ENCODE assay signal across 9 cellular contexts in the genomic region with DNA sequence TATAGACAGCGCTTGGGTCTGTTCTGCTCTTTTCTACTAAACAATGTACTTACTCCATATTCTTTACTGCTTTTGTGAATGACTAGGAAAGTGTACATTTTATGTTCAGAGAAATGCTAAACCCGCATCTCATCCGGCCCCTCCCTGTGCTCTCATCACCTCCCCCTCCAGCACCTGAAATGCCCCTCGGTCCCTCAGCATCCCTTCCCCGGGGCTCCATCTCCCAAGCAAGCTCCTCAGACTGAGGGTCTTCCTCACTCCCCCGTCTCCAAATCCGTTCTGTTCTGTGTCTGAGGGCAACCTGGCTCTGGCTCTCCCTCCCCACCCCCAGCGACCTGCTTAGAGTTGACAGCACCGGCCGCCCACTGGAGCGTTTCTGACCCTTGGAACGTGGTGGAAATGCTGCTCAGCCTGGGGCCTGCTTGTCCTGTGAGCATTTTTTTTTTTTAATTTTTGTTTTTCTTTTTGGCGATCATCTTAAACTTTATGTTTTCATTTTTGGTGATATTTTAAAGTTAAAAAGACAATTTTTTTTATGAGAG.
A peak's percentile ranks its signal among the peaks of the same experiment; 100 is the strongest.
DNase-seq lines count a peak whose midpoint lies in the region; TF ChIP-seq lines count a peak whose summit lies in the region.
"Had no signal": no experiment of that assay in that cellular context is flagged by ENCODE, and none has a peak within 500 bp of the region (broad histone marks: within the 10 kb centered on the region; RNA-seq: fewer than 3 reads in every experiment).

No MANE protein-coding gene starts in this region.

- peaks cover 70 to 94% (median 83%) of the 10 kb centered on the region in 11 experiments; a peak in 21 of 22 replicates for H4K20me1 ChIP-seq in BLaER1 treated with 17β-estradiol and CSF1 and Interleukin-3, amounts not matched to agents 10 nM and 100 nM
- peaks cover 19% of the 10 kb centered on the region for H4K20me1 ChIP-seq in Loucy (ENCODE audit: insufficient read depth, low read length, poor library complexity, severe bottlenecking)

- peaks cover 0 to 7% (median 0%) of the 10 kb centered on the region in 11 experiments; a peak in 5 of 22 replicates for H3K9me3 ChIP-seq in BLaER1 treated with 17β-estradiol and CSF1 and Interleukin-3, amounts not matched to agents 10 nM and 100 nM (replicated peaks in 1 of 11)
- H3K9me3 ChIP-seq in Loucy (ENCODE audit: insufficient read depth, low read depth, low read length), result no peaks in the 10 kb centered on the region
- no peaks in the 10 kb centered on the region for H3K9me3 ChIP-seq in effector memory CD4-positive, alpha-beta T cell (ENCODE audit: control insufficient read depth, low read length)

- H3K4me1 Mint-ChIP-seq in nephron progenitor cell, result peaks cover 35% of the 10 kb centered on the region

- peak overlapping the region; percentile 92 to 99 (median 95) for H3K4me3 ChIP-seq in BLaER1 treated with 17β-estradiol and CSF1 and Interleukin-3, amounts not matched to agents 10 nM and 100 nM
- peak overlapping the region; percentile 84 for H3K4me3 ChIP-seq in Loucy (ENCODE audit: low read length, poor library complexity, severe bottlenecking)
- H3K4me3 ChIP-seq in effector memory CD4-positive, alpha-beta T cell (ENCODE audit: insufficient read depth, low read depth, low read length, poor library complexity, severe bottlenecking), result peak overlapping the region; percentile 53

- H3K4me1 ChIP-seq in BLaER1 treated with 17β-estradiol and CSF1 and Interleukin-3, amounts not matched to agents 10 nM and 100 nM, result peaks cover 54 to 89% (median 80%) of the 10 kb centered on the region in 10 experiments
- H3K4me1 ChIP-seq in Loucy (ENCODE audit: insufficient read depth, low read length, poor library complexity, severe bottlenecking), result peaks cover 22% of the 10 kb centered on the region
- peaks cover 18% of the 10 kb centered on the region for H3K4me1 ChIP-seq in effector memory CD4-positive, alpha-beta T cell (ENCODE audit: control insufficient read depth, insufficient read depth, low read length, poor library complexity, severe bottlenecking)

- no peaks in the 10 kb centered on the region for H3K9me2 ChIP-seq in Loucy (replicated peaks; ENCODE audit: low read depth, low read length)

- H3K27ac Mint-ChIP-seq in nephron progenitor cell, result no peak overlapping the region

- peaks cover 33 to 67% (median 50%) of the 10 kb centered on the region in 11 experiments for H3K36me3 ChIP-seq in BLaER1 treated with 17β-estradiol and CSF1 and Interleukin-3, amounts not matched to agents 10 nM and 100 nM
- no peaks in the 10 kb centered on the region; the same call in 1 of the 2 replicates for H3K36me3 ChIP-seq in Loucy (ENCODE audit: insufficient read depth, low read length)
- peaks cover 21% of the 10 kb centered on the region for H3K36me3 ChIP-seq in effector memory CD4-positive, alpha-beta T cell (ENCODE audit: control insufficient read depth, insufficient read depth, low read length)

- peaks cover 14% of the 10 kb centered on the region for H3K9me3 Mint-ChIP-seq in nephron progenitor cell

- peak overlapping the region; percentile 87 to 95 (median 94) for H3K9ac ChIP-seq in BLaER1 treated with 17β-estradiol and CSF1 and Interleukin-3, amounts not matched to agents 10 nM and 100 nM
- peak overlapping the region; percentile 75 for H3K9ac ChIP-seq in Loucy (ENCODE audit: low read depth, low read length, poor library complexity, severe bottlenecking)

- DNase-seq in effector memory CD4-positive, alpha-beta T cell, result no peak
- DNase-seq in nephron progenitor cell (peak; percentile 51), inferior parietal cortex (ENCODE audit: extremely low spot score) (no peak), RKO (ENCODE audit: low spot score) (no peak), NOMO-1 treated with dmso at 0.1 percent for 144 hours (lab: John Stamatoyannopoulos, UW; ENCODE audit: unreplicated experiment) (no peak), DMS53 (lab: John Stamatoyannopoulos, UW) (no peak)
- DNase-seq: NCI-H446 had no signal

- H3K27me3 Mint-ChIP-seq in nephron progenitor cell (ENCODE audit: low read depth, poor library complexity), result no peaks in the 10 kb centered on the region

- H3K36me3 Mint-ChIP-seq in nephron progenitor cell (ENCODE audit: low read depth), result peaks cover 40% of the 10 kb centered on the region

- peaks cover 0 to 6% (median 0%) of the 10 kb centered on the region in 11 experiments; a peak in 3 of 22 replicates for H3K27me3 ChIP-seq in BLaER1 treated with 17β-estradiol and CSF1 and Interleukin-3, amounts not matched to agents 10 nM and 100 nM
- no peaks in the 10 kb centered on the region for H3K27me3 ChIP-seq in Loucy (ENCODE audit: insufficient read depth, low read length, poor library complexity, severe bottlenecking)
- no peaks in the 10 kb centered on the region for H3K27me3 ChIP-seq in effector memory CD4-positive, alpha-beta T cell (replicated peaks; ENCODE audit: control insufficient read depth, insufficient read depth, low read length, poor library complexity, severe bottlenecking)

- peaks cover 22% of the 10 kb centered on the region for H3K79me2 ChIP-seq in Loucy (ENCODE audit: insufficient read depth, low read length)

- H3K4me2 ChIP-seq in BLaER1 treated with 17β-estradiol and CSF1 and Interleukin-3, amounts not matched to agents 10 nM and 100 nM, result peak overlapping the region; percentile 90 to 100 (median 99)
- peak overlapping the region; percentile 98 for H3K4me2 ChIP-seq in Loucy (ENCODE audit: low read depth, low read length, poor library complexity, severe bottlenecking)

- H3K27ac ChIP-seq in BLaER1 treated with 17β-estradiol and CSF1 and Interleukin-3, amounts not matched to agents 10 nM and 100 nM, result peak overlapping the region in 7 of 11 experiments; percentile 85 to 92 (median 88); a peak in 10 of 22 replicates
- H3K27ac ChIP-seq in effector memory CD4-positive, alpha-beta T cell (ENCODE audit: insufficient read depth, low read length, poor library complexity, severe bottlenecking), result no peak overlapping the region

- H3K4me3 Mint-ChIP-seq in nephron progenitor cell, result peak overlapping the region; percentile 88

- no peak for TF ChIP-seq CTCF in Loucy (conservative IDR thresholded peaks at IDR 0.05; ENCODE audit: low read length)
- TF ChIP-seq CTCF in nephron progenitor cell (IDR thresholded peaks at IDR 0.05), result no peak

- H3F3A ChIP-seq in Loucy (ENCODE audit: low read depth), result no peaks in the 10 kb centered on the region

- no peak overlapping the region for H2AFZ ChIP-seq in Loucy (ENCODE audit: low read length)
